ENCODE assay signal across 8 cellular contexts in genomic region chr3:120795017-120795648, GRCh38. TPM values are rescaled to one million over a fixed set of nuclear protein-coding genes. Genes with fewer than 3 reads are reported as not detected.
A peak's percentile ranks its signal among the peaks of the same experiment; 100 is the strongest.
DNase-seq lines count a peak whose midpoint lies in the region; ATAC-seq and TF ChIP-seq lines count a peak whose summit lies in the region.

No MANE protein-coding gene starts in this region.

- H3K4me1 Mint-ChIP-seq in CD8-positive, alpha-beta T cell (ENCODE audit: low read depth): peaks cover 12% of the 10 kb centered on the region
- no peaks in the 10 kb centered on the region for H3K4me1 Mint-ChIP-seq in natural killer cell treated with Interleukin-12 subunit alpha and Interleukin-12 subunit beta and Interleukin-15 and Interleukin-18, amount 100 ng/mL, for 72 hours (ENCODE audit: low read depth in 2 of 2)
- H3K4me1 Mint-ChIP-seq in stimulated activated naive B cell treated with anti-CD40 and anti-IgM and Interleukin-4, amounts not matched to agents 10 μg/mL and 1 μg/mL and 100 μg/mL, for 72 hours: peaks cover 0 to 2% of the 10 kb centered on the region in 2 donors

- TF ChIP-seq CTCF in CD8-positive, alpha-beta T cell (IDR thresholded peaks at IDR 0.05): peak; percentile 85

- CTCF ChIA-PET in CD8-positive, alpha-beta T cell (lab: Charles Lee): interaction anchor here (0.5 to 5.6 kb wide), 40 partner anchors 9 to 904 kb away, joined by 3 to 166 read pairs (median 4); partner anchors contain the start of gene NDUFB4

- no peak overlapping the region for H3K4me3 ChIP-seq in CD8-positive, alpha-beta T cell (ENCODE audit: low read depth, low read length)

- intact Hi-C loops in CD8-positive, alpha-beta T cell (cut with DNase I, micrococcal nuclease): loop anchor here (1.0 to 10.0 kb wide), 6 partner anchors 199 to 553 kb away; partner anchors contain the start of gene NDUFB4 (in 1 of the 2)

- H3K27ac Mint-ChIP-seq in CD8-positive, alpha-beta T cell: no peak overlapping the region
- H3K27ac Mint-ChIP-seq in natural killer cell treated with Interleukin-12 subunit alpha and Interleukin-12 subunit beta and Interleukin-15 and Interleukin-18, amount 100 ng/mL, for 72 hours: no peak overlapping the region
- no peak overlapping the region for H3K27ac Mint-ChIP-seq in stimulated activated naive B cell treated with anti-CD40 and anti-IgM and Interleukin-4, amounts not matched to agents 10 μg/mL and 1 μg/mL and 100 μg/mL, for 72 hours

- peak; percentile 96 for ATAC-seq in CD8-positive, alpha-beta T cell
- ATAC-seq in GM19372 (IDR thresholded peaks at IDR 0.05; ENCODE audit: low read depth, unreplicated experiment): peak; percentile 97
- peak; percentile 94 for ATAC-seq in HG03442 (IDR thresholded peaks at IDR 0.05; ENCODE audit: unreplicated experiment)
- ATAC-seq in natural killer cell treated with Interleukin-12 subunit alpha and Interleukin-12 subunit beta and Interleukin-15 and Interleukin-18, amount 100 ng/mL, for 72 hours: peak; percentile 82
- peak; percentile 96 to 99 for ATAC-seq in stimulated activated naive B cell treated with anti-CD40 and anti-IgM and Interleukin-4, amounts not matched to agents 10 μg/mL and 1 μg/mL and 100 μg/mL, for 72 hours (replicated peaks)

- H3K9me3 ChIP-seq in CD8-positive, alpha-beta T cell (ENCODE audit: low read length): no peaks in the 10 kb centered on the region

- no peak overlapping the region for H3K4me3 Mint-ChIP-seq in CD8-positive, alpha-beta T cell
- no peak overlapping the region for H3K4me3 Mint-ChIP-seq in natural killer cell treated with Interleukin-12 subunit alpha and Interleukin-12 subunit beta and Interleukin-15 and Interleukin-18, amount 100 ng/mL, for 72 hours
- H3K4me3 Mint-ChIP-seq in stimulated activated naive B cell treated with anti-CD40 and anti-IgM and Interleukin-4, amounts not matched to agents 10 μg/mL and 1 μg/mL and 100 μg/mL, for 72 hours: no peak overlapping the region

- TF ChIP-seq POLR2A in erythroblast (IDR thresholded peaks at IDR 0.05; ENCODE audit: low read length): no peak

- POLR2A ChIA-PET in CD8-positive, alpha-beta T cell (lab: Charles Lee): interaction anchor here (1.0 to 1.6 kb wide), 3 partner anchors 199 to 236 kb away, joined by 3 to 8 read pairs (median 4); partner anchors contain the start of gene NDUFB4

- no peaks in the 10 kb centered on the region for H3K27me3 Mint-ChIP-seq in CD8-positive, alpha-beta T cell (ENCODE audit: low read depth)
- no peaks in the 10 kb centered on the region for H3K27me3 Mint-ChIP-seq in natural killer cell treated with Interleukin-12 subunit alpha and Interleukin-12 subunit beta and Interleukin-15 and Interleukin-18, amount 100 ng/mL, for 72 hours
- peaks cover 0 to 5% of the 10 kb centered on the region in 2 donors for H3K27me3 Mint-ChIP-seq in stimulated activated naive B cell treated with anti-CD40 and anti-IgM and Interleukin-4, amounts not matched to agents 10 μg/mL and 1 μg/mL and 100 μg/mL, for 72 hours

- no peaks in the 10 kb centered on the region for H3K36me3 ChIP-seq in CD8-positive, alpha-beta T cell (ENCODE audit: insufficient read depth, low read length)

- DNase-seq in CD8-positive, alpha-beta T cell: peak; percentile 71 to 93 (median 81)
- DNase-seq in NK-92 (lab: John Stamatoyannopoulos, UW; ENCODE audit: unreplicated experiment) (peak; percentile 15), erythroblast (lab: John Stamatoyannopoulos, UW) (peak; percentile 71 to 86)
- peak; percentile 47 to 85 (median 82) for DNase-seq in activated CD8-positive, alpha-beta memory T cell treated with anti-CD3 and anti-CD28 coated beads for 48 hours (ENCODE audit: low read depth in 2 of 3, low spot score in 2 of 3)
- DNase-seq in natural killer cell treated with Interleukin-12 subunit alpha and Interleukin-12 subunit beta and Interleukin-15 and Interleukin-18, amount 100 ng/mL, for 72 hours (ENCODE audit: low spot score): peak; percentile 75
- DNase-seq in stimulated activated naive B cell treated with anti-CD40 and anti-IgM and Interleukin-4, amounts not matched to agents 10 μg/mL and 1 μg/mL and 100 μg/mL, for 72 hours: peak; percentile 52

- H3K9me3 Mint-ChIP-seq in CD8-positive, alpha-beta T cell: no peaks in the 10 kb centered on the region
- no peaks in the 10 kb centered on the region for H3K9me3 Mint-ChIP-seq in natural killer cell treated with Interleukin-12 subunit alpha and Interleukin-12 subunit beta and Interleukin-15 and Interleukin-18, amount 100 ng/mL, for 72 hours
- no peaks in the 10 kb centered on the region for H3K9me3 Mint-ChIP-seq in stimulated activated naive B cell treated with anti-CD40 and anti-IgM and Interleukin-4, amounts not matched to agents 10 μg/mL and 1 μg/mL and 100 μg/mL, for 72 hours

- peaks cover 6% of the 10 kb centered on the region for H3K4me1 ChIP-seq in CD8-positive, alpha-beta T cell (ENCODE audit: insufficient read depth, low read length)

- no peaks in the 10 kb centered on the region for H3K27me3 ChIP-seq in CD8-positive, alpha-beta T cell (ENCODE audit: insufficient read depth, low read length)

- no peak overlapping the region for H3K27ac ChIP-seq in CD8-positive, alpha-beta T cell (ENCODE audit: low read depth, low read length)

- H3K36me3 Mint-ChIP-seq in CD8-positive, alpha-beta T cell: no peaks in the 10 kb centered on the region
- no peaks in the 10 kb centered on the region for H3K36me3 Mint-ChIP-seq in natural killer cell treated with Interleukin-12 subunit alpha and Interleukin-12 subunit beta and Interleukin-15 and Interleukin-18, amount 100 ng/mL, for 72 hours
- H3K36me3 Mint-ChIP-seq in stimulated activated naive B cell treated with anti-CD40 and anti-IgM and Interleukin-4, amounts not matched to agents 10 μg/mL and 1 μg/mL and 100 μg/mL, for 72 hours: peaks cover 0 to 2% of the 10 kb centered on the region in 2 donors

RNA-seq across cellular contexts. Expression of gene GTF2E1, which starts 52.6 kb away (rescaled TPM):
- total RNA-seq in CD8-positive, alpha-beta T cell: 1 to 10 TPM; 5.8 to 7.8 TPM
- total RNA-seq in natural killer cell treated with Interleukin-12 subunit alpha and Interleukin-12 subunit beta and Interleukin-15 and Interleukin-18, amount 100 ng/mL, for 72 hours: 10 to 100 TPM; 18.6 to 19.9 TPM

RNA-seq across cellular contexts. Expression of gene RABL3, which starts 52.8 kb away (rescaled TPM):
- total RNA-seq in CD8-positive, alpha-beta T cell: 10 to 100 TPM; 14.0 to 15.2 TPM
- total RNA-seq in natural killer cell treated with Interleukin-12 subunit alpha and Interleukin-12 subunit beta and Interleukin-15 and Interleukin-18, amount 100 ng/mL, for 72 hours: 10 to 100 TPM; 19.5 to 25.3 TPM

Comparison
In these comparisons a context has a peak if more than half of its experiments do, and no peak if none do; other contexts are left out.
1. DNase-seq: peak in every context shown above with its lines; median percentile 82 in activated CD8-positive, alpha-beta memory T cell treated with anti-CD3 and anti-CD28 coated beads for 48 hours; 81 in CD8-positive, alpha-beta T cell; 78 in erythroblast; 75 in natural killer cell treated with Interleukin-12 subunit alpha and Interleukin-12 subunit beta and Interleukin-15 and Interleukin-18, amount 100 ng/mL, for 72 hours; 52 in stimulated activated naive B cell treated with anti-CD40 and anti-IgM and Interleukin-4, amounts not matched to agents 10 μg/mL and 1 μg/mL and 100 μg/mL, for 72 hours; 15 in NK-92.